ENCODE assay signal across 8 cellular contexts in the genomic region with DNA sequence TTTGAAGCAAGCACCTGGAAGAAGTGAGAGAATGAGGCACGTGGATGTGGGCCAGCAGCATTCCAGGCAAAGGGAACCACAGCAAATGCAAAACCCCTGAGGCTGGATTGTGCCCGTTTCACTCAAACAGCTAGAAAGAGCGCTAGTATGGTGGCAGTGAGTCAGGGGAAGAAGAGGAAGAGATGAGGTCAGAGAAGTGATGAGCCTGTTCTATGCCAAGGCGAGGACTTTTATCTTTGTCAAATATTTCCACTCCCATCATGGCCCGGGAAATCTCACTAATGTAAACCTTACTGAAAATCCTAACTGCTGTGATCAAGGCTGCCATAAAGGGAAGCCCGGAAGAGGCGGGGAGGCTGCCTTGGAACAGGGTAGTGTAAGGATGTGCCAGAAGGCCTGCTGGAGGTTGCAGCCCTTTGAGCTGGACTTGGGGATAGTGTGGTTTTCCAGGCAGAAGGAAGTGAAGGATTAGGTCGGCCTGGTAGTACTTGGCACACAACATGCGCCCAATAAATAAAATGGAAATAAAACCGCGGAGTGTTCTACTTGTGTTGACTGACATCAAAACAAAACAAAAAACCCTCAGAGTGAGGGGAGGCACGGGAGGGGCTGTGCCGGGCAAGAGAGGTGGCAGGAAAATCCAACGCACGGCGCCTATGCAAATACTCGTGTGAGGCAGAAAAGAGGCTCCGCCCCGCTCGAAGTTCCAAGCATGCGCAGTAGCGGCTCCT. TPM values are rescaled to one million over a fixed set of nuclear protein-coding genes. Genes with fewer than 3 reads are reported as not detected.
DNase-seq lines count a peak whose midpoint lies in the region; ATAC-seq lines count a peak whose summit lies in the region.

No MANE protein-coding gene starts in this region.

- intact Hi-C loops in activated CD4-positive, alpha-beta memory T cell treated with anti-CD3 and anti-CD28 coated beads for 36 hours (cut with micrococcal nuclease): loop anchor here (1.0 to 5.0 kb wide), 5 partner anchors 16 to 440 kb away; a partner anchor contains a TSS

- peaks cover 47% of the 10 kb centered on the region for H3K36me3 ChIP-seq in neuron (ENCODE audit: insufficient read depth, low read length)

- no peaks in the 10 kb centered on the region for H3K9me3 Mint-ChIP-seq in activated CD4-positive, alpha-beta memory T cell treated with anti-CD3 and anti-CD28 coated beads for 36 hours

- H3K4me3 ChIP-seq in neuron (ENCODE audit: low read length): peak overlapping the region; percentile 33

- H3K4me1 ChIP-seq in neuron (ENCODE audit: insufficient read depth, low read length): peaks cover 32% of the 10 kb centered on the region

- peak overlapping the region; percentile 97 for H3K27ac Mint-ChIP-seq in activated CD4-positive, alpha-beta memory T cell treated with anti-CD3 and anti-CD28 coated beads for 36 hours

- peaks cover 35% of the 10 kb centered on the region for H3K36me3 Mint-ChIP-seq in activated CD4-positive, alpha-beta memory T cell treated with anti-CD3 and anti-CD28 coated beads for 36 hours

- H3K4me1 Mint-ChIP-seq in activated CD4-positive, alpha-beta memory T cell treated with anti-CD3 and anti-CD28 coated beads for 36 hours (ENCODE audit: low read depth): peaks cover 32% of the 10 kb centered on the region

- no peak overlapping the region for H2AFZ ChIP-seq in neuron (ENCODE audit: low read depth, low read length)

- POLR2A ChIA-PET in activated CD4-positive, alpha-beta memory T cell treated with anti-CD3 and anti-CD28 coated beads for 36 hours (lab: Charles Lee): interaction anchor here (1.0 to 2.5 kb wide), 5 partner anchors 12 to 72 kb away, joined by 3 to 18 read pairs (median 7); a partner anchor contains a TSS

- ATAC-seq in GM21390 (IDR thresholded peaks at IDR 0.05; ENCODE audit: unreplicated experiment) (no peak), HG03354 (IDR thresholded peaks at IDR 0.05; ENCODE audit: poor library complexity, severe bottlenecking, unreplicated experiment) (no peak), GM19467 (IDR thresholded peaks at IDR 0.05; ENCODE audit: unreplicated experiment) (no peak)

- CTCF ChIA-PET in activated CD4-positive, alpha-beta memory T cell treated with anti-CD3 and anti-CD28 coated beads for 36 hours (lab: Charles Lee): interaction anchor here (0.9 to 1.4 kb wide), 6 partner anchors 17 to 306 kb away, joined by 3 to 6 read pairs (median 4); a partner anchor contains a TSS

- DNase-seq in COLO829 (ENCODE audit: low spot score) (peak; percentile 47), Kasumi-1 (lab: John Stamatoyannopoulos, UW) (peak; percentile 9 to 31), fibroblast of gingiva (ENCODE audit: low read depth) (peak; percentile 46)
- DNase-seq in activated CD4-positive, alpha-beta memory T cell treated with anti-CD3 and anti-CD28 coated beads for 36 hours: peak; percentile 41

- peaks cover 5% of the 10 kb centered on the region for H3K9me3 ChIP-seq in neuron (ENCODE audit: low read length)

- H3K27me3 ChIP-seq in neuron (ENCODE audit: insufficient read depth, low read length): no peaks in the 10 kb centered on the region

- peak overlapping the region; percentile 71 for H3K4me3 Mint-ChIP-seq in activated CD4-positive, alpha-beta memory T cell treated with anti-CD3 and anti-CD28 coated beads for 36 hours

- no peaks in the 10 kb centered on the region for H3K27me3 Mint-ChIP-seq in activated CD4-positive, alpha-beta memory T cell treated with anti-CD3 and anti-CD28 coated beads for 36 hours

RNA-seq across cellular contexts. Expression of a gene that starts 1.2 kb away (rescaled TPM):
- 10 to 100 TPM; 64.3 to 68.8 TPM for total RNA-seq in activated CD4-positive, alpha-beta memory T cell treated with anti-CD3 and anti-CD28 coated beads for 36 hours

RNA-seq across cellular contexts. Expression of a gene that starts 15.5 kb away (rescaled TPM):
- total RNA-seq in activated CD4-positive, alpha-beta memory T cell treated with anti-CD3 and anti-CD28 coated beads for 36 hours: 10 to 100 TPM; 25.7 to 27.7 TPM

RNA-seq across cellular contexts. Expression of a gene that starts 23.7 kb away (rescaled TPM):
- 100 to 1,000 TPM; 266 to 278 TPM for total RNA-seq in activated CD4-positive, alpha-beta memory T cell treated with anti-CD3 and anti-CD28 coated beads for 36 hours
